In the genomic region with DNA sequence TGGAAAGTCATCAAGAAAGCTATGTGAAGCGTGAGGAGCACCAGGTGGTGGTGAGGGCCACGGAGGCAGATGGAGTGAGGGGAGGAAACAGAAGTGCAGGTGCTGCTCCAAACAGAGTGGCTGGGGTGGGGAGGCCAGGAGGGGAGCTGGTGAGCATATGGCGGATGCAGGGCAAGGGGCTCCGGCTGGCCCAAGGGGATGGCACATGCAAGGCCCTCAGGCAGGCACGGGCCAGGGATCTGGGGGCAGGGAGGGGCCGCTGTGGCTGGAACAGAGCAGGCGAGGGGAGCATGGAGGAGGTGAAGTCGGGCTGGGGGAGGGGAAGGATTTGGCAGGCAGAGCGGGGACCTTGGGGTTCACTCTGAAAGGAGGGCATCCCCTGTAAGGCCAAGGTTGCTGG, we compare ENCODE assay signal across 17 cellular contexts.
DNase-seq lines count a peak whose midpoint lies in the region; ATAC-seq and TF ChIP-seq lines count a peak whose summit lies in the region.
"Had no signal": no experiment of that assay in that cellular context is flagged by ENCODE, and none has a peak within 500 bp of the region (broad histone marks: within the 10 kb centered on the region; RNA-seq: fewer than 3 reads in every experiment).

No MANE protein-coding gene starts in this region.

- CTCF ChIA-PET in activated CD4-positive, alpha-beta T cell treated with anti-CD3 and anti-CD28 coated beads for 36 hours (lab: Charles Lee), result no interaction called here

- peaks cover 2% of the 10 kb centered on the region for H3K27me3 Mint-ChIP-seq in chondrocyte (ENCODE audit: low read depth)
- peaks cover 3% of the 10 kb centered on the region for H3K27me3 Mint-ChIP-seq in activated CD4-positive, alpha-beta T cell treated with anti-CD3 and anti-CD28 coated beads for 36 hours

- peaks cover 9% of the 10 kb centered on the region for H3K4me1 Mint-ChIP-seq in chondrocyte (ENCODE audit: low read depth)
- H3K4me1 Mint-ChIP-seq in activated CD4-positive, alpha-beta T cell treated with anti-CD3 and anti-CD28 coated beads for 36 hours, result no peaks in the 10 kb centered on the region

- no peaks in the 10 kb centered on the region for H3K36me3 ChIP-seq in effector memory CD4-positive, alpha-beta T cell (ENCODE audit: control insufficient read depth, insufficient read depth, low read length)
- H3K36me3 ChIP-seq: BE2C, HAP-1 had no signal

- no peak overlapping the region for H3K27ac Mint-ChIP-seq in chondrocyte (ENCODE audit: unreplicated experiment)
- H3K27ac Mint-ChIP-seq in activated CD4-positive, alpha-beta T cell treated with anti-CD3 and anti-CD28 coated beads for 36 hours, result no peak overlapping the region
- H3K27ac Mint-ChIP-seq: CD4-positive, alpha-beta T cell had no signal

- H3K4me3 ChIP-seq in effector memory CD4-positive, alpha-beta T cell (ENCODE audit: insufficient read depth, low read depth, low read length, poor library complexity, severe bottlenecking), result no peak overlapping the region
- H3K4me3 ChIP-seq: HAP-1 had no signal

- POLR2A ChIA-PET in activated CD4-positive, alpha-beta T cell treated with anti-CD3 and anti-CD28 coated beads for 36 hours (lab: Charles Lee), result no interaction called here

- H3K27me3 ChIP-seq in effector memory CD4-positive, alpha-beta T cell (replicated peaks; ENCODE audit: control insufficient read depth, insufficient read depth, low read length, poor library complexity, severe bottlenecking), result no peaks in the 10 kb centered on the region
- H3K27me3 ChIP-seq: BE2C had no signal

- H3K4me3 Mint-ChIP-seq in chondrocyte (ENCODE audit: unreplicated experiment), result no peak overlapping the region
- H3K4me3 Mint-ChIP-seq in activated CD4-positive, alpha-beta T cell treated with anti-CD3 and anti-CD28 coated beads for 36 hours, result no peak overlapping the region
- H3K4me3 Mint-ChIP-seq: CD4-positive, alpha-beta T cell had no signal

- H3K36me3 Mint-ChIP-seq in chondrocyte (ENCODE audit: low read depth), result peaks cover 2% of the 10 kb centered on the region
- no peaks in the 10 kb centered on the region for H3K36me3 Mint-ChIP-seq in activated CD4-positive, alpha-beta T cell treated with anti-CD3 and anti-CD28 coated beads for 36 hours (ENCODE audit: low read depth)

- no peaks in the 10 kb centered on the region for H3K9me3 ChIP-seq in effector memory CD4-positive, alpha-beta T cell (ENCODE audit: control insufficient read depth, low read length)
- H3K9me3 ChIP-seq: BE2C had no signal

- no peaks in the 10 kb centered on the region for H3K4me1 ChIP-seq in effector memory CD4-positive, alpha-beta T cell (ENCODE audit: control insufficient read depth, insufficient read depth, low read length, poor library complexity, severe bottlenecking)
- H3K4me1 ChIP-seq: BE2C, HAP-1 had no signal

- no peak for TF ChIP-seq CTCF in chondrocyte (IDR thresholded peaks at IDR 0.05)

- DNase-seq in DMS 273 treated with DMSO at 0.1 percent for 48 hours (lab: John Stamatoyannopoulos, UW) (peak; percentile 61), NCI-H2171 (lab: John Stamatoyannopoulos, UW) (peak; percentile 28), chondrocyte (ENCODE audit: low spot score) (peak; percentile 86), posterior vena cava (ENCODE audit: low spot score) (peak; percentile 56)
- DNase-seq in effector memory CD4-positive, alpha-beta T cell, result no peak
- DNase-seq in activated CD4-positive, alpha-beta T cell treated with anti-CD3 and anti-CD28 coated beads for 36 hours, result no peak
- DNase-seq: ACHN; BE2C; CD4-positive, alpha-beta T cell; DMS53; DND-41; EL had no signal

- H3K27ac ChIP-seq in effector memory CD4-positive, alpha-beta T cell (ENCODE audit: insufficient read depth, low read length, poor library complexity, severe bottlenecking), result no peak overlapping the region
- H3K27ac ChIP-seq: C4-2B, KMS-11 had no signal

- intact Hi-C loops in posterior vena cava (cut with DNase I), result no loop called here
- intact Hi-C loops in activated CD4-positive, alpha-beta T cell treated with anti-CD3 and anti-CD28 coated beads for 36 hours (cut with DNase I, micrococcal nuclease), result no loop called here

- ATAC-seq in HG03442 (IDR thresholded peaks at IDR 0.05; ENCODE audit: unreplicated experiment), result no peak
- ATAC-seq in GM21737 (IDR thresholded peaks at IDR 0.05; ENCODE audit: unreplicated experiment), result no peak
- ATAC-seq in activated CD4-positive, alpha-beta T cell treated with anti-CD3 and anti-CD28 coated beads for 36 hours, result no peak

- H3K9me3 Mint-ChIP-seq in chondrocyte (ENCODE audit: low read depth), result peaks cover 14% of the 10 kb centered on the region
- H3K9me3 Mint-ChIP-seq in activated CD4-positive, alpha-beta T cell treated with anti-CD3 and anti-CD28 coated beads for 36 hours (ENCODE audit: low read depth), result peaks cover 11% of the 10 kb centered on the region

Comparison
In these comparisons a context has a peak if more than half of its experiments do, and no peak if none do; other contexts are left out.
1. DNase-seq: peak in DMS 273 treated with DMSO at 0.1 percent for 48 hours (single experiment), NCI-H2171 (single experiment), chondrocyte (single experiment) and posterior vena cava (single experiment); none in effector memory CD4-positive, alpha-beta T cell (0 of 3) and activated CD4-positive, alpha-beta T cell treated with anti-CD3 and anti-CD28 coated beads for 36 hours (single experiment).